10 cellular contexts compared by ENCODE assay signal in the genomic region with DNA sequence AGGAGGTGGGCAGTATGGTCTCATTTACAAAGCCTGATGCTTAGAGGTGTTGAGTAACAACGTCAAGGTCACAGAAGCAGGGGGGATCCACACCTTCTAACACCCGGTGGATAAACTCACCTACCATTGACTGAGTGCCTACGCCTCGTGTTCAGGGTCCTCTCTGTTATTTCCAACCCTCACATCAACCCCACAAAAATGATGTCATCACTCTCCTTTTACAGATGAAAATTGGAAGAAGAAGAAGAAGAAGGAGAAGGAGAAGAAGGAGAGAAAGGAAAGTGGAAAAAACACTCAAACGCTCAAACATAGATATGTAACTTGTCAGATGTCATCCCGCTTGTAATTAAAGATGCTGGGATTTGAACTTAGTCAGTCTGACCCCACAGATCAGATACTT. TPM values are rescaled to one million over a fixed set of nuclear protein-coding genes. Genes with fewer than 3 reads are reported as not detected.
DNase-seq lines count a peak whose midpoint lies in the region; ATAC-seq, FAIRE-seq and TF ChIP-seq lines count a peak whose summit lies in the region.
"Had no signal": no experiment of that assay in that cellular context is flagged by ENCODE, and none has a peak within 500 bp of the region (broad histone marks: within the 10 kb centered on the region; RNA-seq: fewer than 3 reads in every experiment).

No MANE protein-coding gene starts in this region.

- peaks cover 0 to 36% (median 2%) of the 10 kb centered on the region in 4 donors for H3K27me3 ChIP-seq in esophagus muscularis mucosa
- no peaks in the 10 kb centered on the region for H3K27me3 ChIP-seq in parathyroid adenoma (ENCODE audit: control insufficient read depth, insufficient read depth, low read length)
- H3K27me3 ChIP-seq in testis = no peaks in the 10 kb centered on the region

- intact Hi-C loops in OCI-LY7 (cut with micrococcal nuclease; ENCODE audit: unreplicated experiment) (no loop called here), esophagus muscularis mucosa (cut with DNase I) (no loop called here), testis (cut with DNase I; ENCODE audit: low total_unique reads) (loop anchor here (10.0 kb wide), 1 partner anchor 306 kb away; a partner anchor contains a TSS)

- no TSS peak for BruUV-seq in OCI-LY7 (replicated peaks; lab: Mats Ljungman, UMichigan)

- no peak for TF ChIP-seq EP300 in esophagus muscularis mucosa (IDR thresholded peaks at IDR 0.05)

- peaks cover 58% of the 10 kb centered on the region for H3K4me1 ChIP-seq in OCI-LY7 (ENCODE audit: insufficient read depth, low read length, poor library complexity, severe bottlenecking)
- peaks cover 35 to 43% (median 41%) of the 10 kb centered on the region in 4 donors for H3K4me1 ChIP-seq in esophagus muscularis mucosa
- H3K4me1 ChIP-seq in parathyroid adenoma = no peaks in the 10 kb centered on the region
- H3K4me1 ChIP-seq in testis = peaks cover 11% of the 10 kb centered on the region

- no peak overlapping the region for H3K9ac ChIP-seq in parathyroid adenoma

- DNase-seq in GM12891 (ENCODE audit: insufficient read length, low spot score) (no peak), OCI-LY7 (ENCODE audit: low spot score) (no peak), esophagus muscularis mucosa (ENCODE audit: extremely low spot score) (no peak), testis (no peak), DMS153 (lab: John Stamatoyannopoulos, UW) (no peak), occipital lobe (lab: John Stamatoyannopoulos, UW) (no peak)

- CTCF ChIA-PET in OCI-LY7 (lab: Charles Lee; ENCODE audit: unreplicated experiment) = interaction anchor here (0.6 to 0.7 kb wide), 2 partner anchors 81 to 392 kb away, joined by 3 to 4 read pairs; no protein-coding TSS in a partner anchor

- no peak for TF ChIP-seq POLR2A in GM12891 (IDR thresholded peaks at IDR 0.05; ENCODE audit: low read depth, low read length)
- no peak for TF ChIP-seq POLR2A in esophagus muscularis mucosa (IDR thresholded peaks at IDR 0.05; ENCODE audit: low read depth)
- no peak for TF ChIP-seq POLR2A in testis (IDR thresholded peaks at IDR 0.05)

- TF ChIP-seq CTCF in OCI-LY7 (conservative IDR thresholded peaks at IDR 0.05; ENCODE audit: low read length) = no peak
- TF ChIP-seq CTCF in esophagus muscularis mucosa (IDR thresholded peaks at IDR 0.05) = no peak
- no peak for TF ChIP-seq CTCF in parathyroid adenoma (IDR thresholded peaks at IDR 0.05)
- no peak for TF ChIP-seq CTCF in testis (IDR thresholded peaks at IDR 0.05)

- H3K36me3 ChIP-seq in OCI-LY7 (ENCODE audit: insufficient read depth, low read length) = no peaks in the 10 kb centered on the region
- H3K36me3 ChIP-seq in esophagus muscularis mucosa = no peaks in the 10 kb centered on the region
- H3K36me3 ChIP-seq in parathyroid adenoma (ENCODE audit: control insufficient read depth, insufficient read depth, low read length) = no peaks in the 10 kb centered on the region
- no peaks in the 10 kb centered on the region for H3K36me3 ChIP-seq in testis (ENCODE audit: low read depth, missing control alignments)

- peak overlapping the region; percentile 67 for H3K4me2 ChIP-seq in OCI-LY7 (ENCODE audit: low read length)
- H3K4me2 ChIP-seq in parathyroid adenoma (ENCODE audit: low read length) = no peak overlapping the region

- POLR2A ChIA-PET in OCI-LY7 (lab: Charles Lee) = interaction anchor here (1.0 to 2.1 kb wide), 3 partner anchors 11 to 70 kb away, joined by 3 to 19 read pairs (median 4); no protein-coding TSS in a partner anchor

- no peaks in the 10 kb centered on the region for H3K79me2 ChIP-seq in OCI-LY7 (ENCODE audit: insufficient read depth, low read depth, low read length)
- no peaks in the 10 kb centered on the region for H3K79me2 ChIP-seq in parathyroid adenoma

- peak; percentile 64 for FAIRE-seq in GM12891 (lab: Jason Lieb, UNC)
- FAIRE-seq: colon had no signal

- H2AFZ ChIP-seq in OCI-LY7 (ENCODE audit: low read length) = peak overlapping the region; percentile 64; the same call in 1 of the 2 replicates
- peak overlapping the region; percentile 68 for H2AFZ ChIP-seq in parathyroid adenoma
- H2AFZ ChIP-seq: PC-9 had no signal

- H3K9me2 ChIP-seq in OCI-LY7 (ENCODE audit: insufficient read depth, low read length) = no peaks in the 10 kb centered on the region

- H3K9me3 ChIP-seq in OCI-LY7 (ENCODE audit: low read length) = no peaks in the 10 kb centered on the region
- no peaks in the 10 kb centered on the region for H3K9me3 ChIP-seq in esophagus muscularis mucosa
- no peaks in the 10 kb centered on the region for H3K9me3 ChIP-seq in parathyroid adenoma (ENCODE audit: control insufficient read depth, low read length)
- H3K9me3 ChIP-seq in testis = no peaks in the 10 kb centered on the region

- no peaks in the 10 kb centered on the region for H4K20me1 ChIP-seq in OCI-LY7 (ENCODE audit: insufficient read depth, low read length)

- no peak for ATAC-seq in GM21447 (IDR thresholded peaks at IDR 0.05; ENCODE audit: unreplicated experiment)

- H3K27ac ChIP-seq in OCI-LY7 (ENCODE audit: low read depth, low read length, poor library complexity, severe bottlenecking) = no peak overlapping the region
- peak overlapping the region in 1 of 4 donors; percentile 50 for H3K27ac ChIP-seq in esophagus muscularis mucosa (replicated peaks in 1 of 4)
- no peak overlapping the region for H3K27ac ChIP-seq in parathyroid adenoma
- H3K27ac ChIP-seq in testis = no peak overlapping the region
- H3K27ac ChIP-seq: PC-9 had no signal

- WGBS in esophagus muscularis mucosa = 69% methylated on average over 6 of the region's 6 CpGs
- 37 to 51% methylated on average over 6 of the region's 6 CpGs for WGBS in testis, 2 donors

- H3K4me3 ChIP-seq in OCI-LY7 (ENCODE audit: low read depth, low read length, poor library complexity, severe bottlenecking) = peak overlapping the region; percentile 21
- peak overlapping the region; percentile 50 to 54 (median 52) for H3K4me3 ChIP-seq in esophagus muscularis mucosa
- no peak overlapping the region for H3K4me3 ChIP-seq in parathyroid adenoma (ENCODE audit: low read depth, low read length)
- no peak overlapping the region for H3K4me3 ChIP-seq in testis
- H3K4me3 ChIP-seq: PC-9 had no signal

TF ChIP-seq in GM12891, 5 proteins besides CTCF, POLR2A, EP300 and RAD21:
- TF ChIP-seq POU2F2 (IDR thresholded peaks at IDR 0.05; ENCODE audit: low read depth, low read length) = no peak
- no peak for TF ChIP-seq PAX5 (IDR thresholded peaks at IDR 0.05; ENCODE audit: insufficient read depth, low read length, severe bottlenecking)
- no peak for TF ChIP-seq POLR2AphosphoS5 (IDR thresholded peaks at IDR 0.05; ENCODE audit: low read depth, low read length)
- no peak for TF ChIP-seq SPI1 (IDR thresholded peaks at IDR 0.05; ENCODE audit: low read depth, low read length)
- no peak for TF ChIP-seq TAF1 (IDR thresholded peaks at IDR 0.05; ENCODE audit: low read depth, low read length)
TF ChIP-seq in GM12891: peak in this region for 0.

RNA-seq across cellular contexts. Expression of a gene that starts 0.7 kb away (rescaled TPM):
- polyA plus RNA-seq in GM12891 (2012; ENCODE audit: low read depth, missing spikeins) = 8.7 TPM
- 11.4 and 14.8 TPM in 2 replicates for total RNA-seq in OCI-LY7 (2014; rRNA removed; shearing (Covaris generic))
- total RNA-seq in OCI-LY7 (2022) (44.5 and 50.8 TPM in 2 replicates), esophagus muscularis mucosa (10 to 100 TPM in 3 of 4 donors, 1 to 10 TPM in 1; 3.6 to 17.0 (median 12.4) TPM), testis (under 1 TPM; 0.24 to 0.56 TPM), occipital lobe (3.6 TPM)
- polyA plus RNA-seq in testis (ENCODE audit: insufficient read depth, low read depth, low replicate concordance) = 0.78 TPM

Comparison
In these comparisons a context has a peak if more than half of its experiments do, and no peak if none do; other contexts are left out.
1. H3K4me3 ChIP-seq: peak in OCI-LY7 (single experiment) and esophagus muscularis mucosa (4 of 4); none in parathyroid adenoma (single experiment) and testis (0 of 2).